Comparison of ENCODE assay signal across 36 cellular contexts in genomic region chr3:138338816-138339215, GRCh38. TPM values are rescaled to one million over a fixed set of nuclear protein-coding genes. Genes with fewer than 3 reads are reported as not detected.
DNase-seq lines count a peak whose midpoint lies in the region; ATAC-seq, FAIRE-seq and TF ChIP-seq lines count a peak whose summit lies in the region.
"Had no signal": no experiment of that assay in that cellular context is flagged by ENCODE, and none has a peak within 500 bp of the region (broad histone marks: within the 10 kb centered on the region; RNA-seq: fewer than 3 reads in every experiment).

No MANE protein-coding gene starts in this region.

- no peak overlapping the region for H3K23ac ChIP-seq in H9 (ENCODE audit: insufficient read length, low read depth, low read length)

- no peak overlapping the region for H2BK12ac ChIP-seq in H9 (ENCODE audit: insufficient read length, low read depth, low read length)

- H3K4me1 Mint-ChIP-seq in H9 = peaks cover 25 to 29% of the 10 kb centered on the region in 2 experiments
- H3K4me1 Mint-ChIP-seq: immature natural killer cell; naive thymus-derived CD4-positive, alpha-beta T cell; stimulated activated memory B cell treated with anti-CD40 and anti-IgM and Interleukin-4, amounts not matched to agents 10 μg/mL and 1 μg/mL and 100 μg/mL, for 72 hours had no signal

- CTCF ChIA-PET in SK-N-SH (lab: Yijun Ruan, JAX) = interaction anchor here (0.9 to 2.1 kb wide), 2 partner anchors 9 to 22 kb away, joined by 4 to 9 read pairs; partner anchors contain the start of gene MRAS

- no peaks in the 10 kb centered on the region for H3K36me3 ChIP-seq in heart left ventricle
- no peaks in the 10 kb centered on the region for H3K36me3 ChIP-seq in SK-N-SH (replicated peaks in 1 of 2; ENCODE audit: control insufficient read depth in 1 of 2, insufficient read depth in 2 of 2, low read length in 1 of 2)
- H3K36me3 ChIP-seq: BLaER1, cardiac muscle cell, esophagus muscularis mucosa, upper lobe of left lung had no signal

- no peaks in the 10 kb centered on the region for H3K27me3 ChIP-seq in H9 (ENCODE audit: insufficient read depth, low read length)
- H3K27me3 ChIP-seq in heart left ventricle = no peaks in the 10 kb centered on the region
- no peaks in the 10 kb centered on the region for H3K27me3 ChIP-seq in SK-N-SH (ENCODE audit: insufficient read depth)
- H3K27me3 ChIP-seq: BLaER1, cardiac muscle cell, esophagus muscularis mucosa, upper lobe of left lung had no signal

- TF ChIP-seq RAD21 in SK-N-SH (IDR thresholded peaks at IDR 0.05; ENCODE audit: low read length) = no peak

- TF ChIP-seq POLR2A in heart left ventricle (IDR thresholded peaks at IDR 0.05) = no peak

- no peak overlapping the region for H3K56ac ChIP-seq in H9 (ENCODE audit: insufficient read length, low read depth, low read length)

- H4K91ac ChIP-seq in H9 (ENCODE audit: insufficient read length, low read depth, low read length) = no peak overlapping the region

- H4K20me1 ChIP-seq in H9 (ENCODE audit: control insufficient read depth, insufficient read depth, insufficient read length) (no peaks in the 10 kb centered on the region), SK-N-SH (ENCODE audit: insufficient read depth) (no peaks in the 10 kb centered on the region)
- H4K20me1 ChIP-seq: BLaER1 had no signal

- H2BK5ac ChIP-seq in H9 (ENCODE audit: insufficient read length, low read length) = no peak overlapping the region

- H2AFZ ChIP-seq in H9 (ENCODE audit: low read length) (no peak overlapping the region), SK-N-SH (ENCODE audit: low read depth) (no peak overlapping the region)
- H2AFZ ChIP-seq: PC-9 had no signal

- H4K5ac ChIP-seq in H9 (ENCODE audit: insufficient read length, low read depth, low read length) = no peak overlapping the region

- H3K4me3 ChIP-seq in heart left ventricle (no peak overlapping the region), SK-N-SH (ENCODE audit: low read depth in 2 of 2, low read length in 1 of 2) (no peak overlapping the region)
- H3K4me3 ChIP-seq: BLaER1, cardiac muscle cell, esophagus muscularis mucosa, PC-9, upper lobe of left lung had no signal

- H2AK5ac ChIP-seq in H9 (ENCODE audit: insufficient read length, low read length) = no peak overlapping the region

- no peak overlapping the region for H2BK120ac ChIP-seq in H9 (ENCODE audit: low read depth, low read length, poor library complexity, severe bottlenecking)

- peaks cover 2% of the 10 kb centered on the region; the same call in 1 of the 2 replicates for H3K27me3 Mint-ChIP-seq in H9 (ENCODE audit: low read depth)

- DNase-seq in H9 = no peak
- peak; percentile 67 for DNase-seq in NCI-H82 treated with DMSO at 0.1 percent for 48 hours (lab: John Stamatoyannopoulos, UW; ENCODE audit: unreplicated experiment)
- DNase-seq in heart left ventricle = no peak
- DNase-seq in sciatic nerve (ENCODE audit: low spot score) = no peak
- no peak for DNase-seq in SK-N-SH
- no peak for DNase-seq in pons (ENCODE audit: low spot score)
- no peak for DNase-seq in urothelium cell line (ENCODE audit: low spot score)
- no peak for DNase-seq in NCI-H2107 (lab: John Stamatoyannopoulos, UW)
- DNase-seq: activated CD4-positive, alpha-beta T cell treated with anti-CD3 and anti-CD28 coated beads, Interleukin-2, amount 50 U/mL, for 48 hours; activated CD4-positive, CD25-positive, alpha-beta regulatory T cell; anterior cingulate cortex; endodermal cell; GDM1; H7; hippocampal formation; immature natural killer cell; naive thymus-derived CD4-positive, alpha-beta T cell; NCI-H1105; NCI-H2029 treated with DMSO at 0.1 percent for 48 hours; NK-92 treated with Interleukin-12 subunit alpha and Interleukin-12 subunit beta, amount 100 ng/mL, for 24 hours; PC-9; SHP77; stimulated activated CD4-positive, alpha-beta T cell treated with anti-CD3 and anti-CD28 coated beads, Interleukin-12 subunit alpha, Interleukin-12 subunit beta, amount 100 ng/mL, for 4 hours; stimulated activated CD4-positive, alpha-beta T cell treated with anti-CD3 and anti-CD28 coated beads, Interleukin-4, amount 100 ng/mL, for 24 hours; substantia nigra; T1000; upper lobe of left lung had no signal

- H3K4me2 ChIP-seq in H9 (ENCODE audit: insufficient read depth, insufficient read length, low read length) (no peak overlapping the region), SK-N-SH (no peak overlapping the region)
- H3K4me2 ChIP-seq: BLaER1, PC-9 had no signal

- no peaks in the 10 kb centered on the region for H3K23me2 ChIP-seq in H9 (ENCODE audit: insufficient read length, low read depth, low read length, poor library complexity, severe bottlenecking)

- no peak for TF ChIP-seq EP300 in SK-N-SH (IDR thresholded peaks at IDR 0.05; ENCODE audit: borderline replicate concordance in 1 of 2, low read depth in 1 of 2, low read length in 1 of 2)

- H3K36me3 Mint-ChIP-seq in H9 (ENCODE audit: insufficient read depth in 1 of 3, low read depth in 3 of 3) = no peaks in the 10 kb centered on the region
- H3K36me3 Mint-ChIP-seq: activated naive CD4-positive, alpha-beta T cell treated with anti-CD3 and anti-CD28 coated beads, Interleukin-2, amount 50 U/mL, for 72 hours; immature natural killer cell; naive thymus-derived CD4-positive, alpha-beta T cell; stimulated activated memory B cell treated with anti-CD40 and anti-IgM and Interleukin-4, amounts not matched to agents 10 μg/mL and 1 μg/mL and 100 μg/mL, for 72 hours had no signal

- H2BK15ac ChIP-seq in H9 (ENCODE audit: low read depth, low read length) = no peak overlapping the region

- H3K27ac ChIP-seq in H9 (ENCODE audit: insufficient read length, low read depth, low read length) (no peak overlapping the region), heart left ventricle (no peak overlapping the region), SK-N-SH (ENCODE audit: low read depth in 2 of 2, low read length in 1 of 2) (no peak overlapping the region)
- H3K27ac ChIP-seq: BLaER1, cardiac muscle cell, esophagus muscularis mucosa, PC-9, upper lobe of left lung had no signal

- intact Hi-C loops in heart left ventricle (cut with DNase I) (loop anchor here in 5 of 10 donors (5.0 to 10.0 kb wide), 4 partner anchors 78 to 576 kb away; partner anchors contain the start of gene CEP70 (in 3 of the 5)), sciatic nerve (cut with DNase I) (no loop called here)

- H3K14ac ChIP-seq in H9 (ENCODE audit: insufficient read depth, low read length) = peak overlapping the region; percentile 28; the same call in 1 of the 2 replicates

- POLR2A ChIA-PET in SK-N-SH (lab: Yijun Ruan, JAX) = no interaction called here

- H4K8ac ChIP-seq in H9 (replicated peaks; ENCODE audit: insufficient read length, low read depth, low read length) = no peak overlapping the region

- H3K9me3 ChIP-seq in H9 (ENCODE audit: control insufficient read depth, low read depth, low read length) (no peaks in the 10 kb centered on the region), heart left ventricle (no peaks in the 10 kb centered on the region), SK-N-SH (no peaks in the 10 kb centered on the region)
- H3K9me3 ChIP-seq: BLaER1, esophagus muscularis mucosa, upper lobe of left lung had no signal

- H3K79me2 ChIP-seq in H9 (ENCODE audit: insufficient read depth, low read length) = no peaks in the 10 kb centered on the region
- no peaks in the 10 kb centered on the region for H3K79me2 ChIP-seq in SK-N-SH (ENCODE audit: insufficient read depth)

- H3K4ac ChIP-seq in H9 (ENCODE audit: low read depth, low read length) = no peak overlapping the region

- H3K27ac Mint-ChIP-seq in H9 = no peak overlapping the region; a peak in 1 of 7 replicates
- H3K27ac Mint-ChIP-seq: activated naive CD4-positive, alpha-beta T cell treated with anti-CD3 and anti-CD28 coated beads, Interleukin-2, amount 50 U/mL, for 72 hours; endodermal cell; naive thymus-derived CD4-positive, alpha-beta T cell; stimulated activated memory B cell treated with anti-CD40 and anti-IgM and Interleukin-4, amounts not matched to agents 10 μg/mL and 1 μg/mL and 100 μg/mL, for 72 hours had no signal

- FAIRE-seq in urothelium cell line (lab: Jason Lieb, UNC) = no peak
- FAIRE-seq: frontal cortex had no signal

- H3K79me1 ChIP-seq in H9 (ENCODE audit: insufficient read depth, low read depth, low read length, poor library complexity, severe bottlenecking) = no peaks in the 10 kb centered on the region

- ATAC-seq in heart left ventricle (peak; percentile 31 to 39 (median 36)), sciatic nerve (peak; percentile 9)
- ATAC-seq: activated naive CD4-positive, alpha-beta T cell treated with anti-CD3 and anti-CD28 coated beads, Interleukin-2, amount 50 U/mL, for 72 hours; left lobe of liver; naive thymus-derived CD4-positive, alpha-beta T cell; stimulated activated memory B cell treated with anti-CD40 and anti-IgM and Interleukin-4, amounts not matched to agents 10 μg/mL and 1 μg/mL and 100 μg/mL, for 72 hours had no signal

- no peak overlapping the region for H3K4me3 Mint-ChIP-seq in H9
- H3K4me3 Mint-ChIP-seq: endodermal cell; immature natural killer cell; naive thymus-derived CD4-positive, alpha-beta T cell; stimulated activated memory B cell treated with anti-CD40 and anti-IgM and Interleukin-4, amounts not matched to agents 10 μg/mL and 1 μg/mL and 100 μg/mL, for 72 hours had no signal

- no CpG with 5 or more reads among the region's 5 CpGs for WGBS in H9 (ENCODE audit: extremely low coverage, insufficient read length, low lambda C conversion rate)
- WGBS in heart left ventricle, 4 donors = 84 to 90% (median 90%) methylated on average over 3 to 5 of the region's 5 CpGs
- WGBS in SK-N-SH (ENCODE audit: low lambda C conversion rate) = 80% methylated on average over 3 of the region's 5 CpGs

- H3K9ac ChIP-seq in H9 (ENCODE audit: extremely low read depth, insufficient read length, low read length) (no peak overlapping the region), SK-N-SH (no peak overlapping the region)
- H3K9ac ChIP-seq: BLaER1 had no signal

- H3T11ph ChIP-seq in H9 (ENCODE audit: low read length) = no peak overlapping the region

- H3F3A ChIP-seq in SK-N-SH (replicated peaks; ENCODE audit: insufficient read depth) = no peaks in the 10 kb centered on the region

- TF ChIP-seq CTCF in H9 (conservative IDR thresholded peaks at IDR 0.05) (no peak), heart left ventricle (IDR thresholded peaks at IDR 0.05) (no peak), SK-N-SH (IDR thresholded peaks at IDR 0.05) (no peak)

- H3K4me1 ChIP-seq in H9 (ENCODE audit: insufficient read depth, low read length) = peaks cover 11% of the 10 kb centered on the region; the same call in 1 of the 2 replicates
- H3K4me1 ChIP-seq in heart left ventricle = peaks cover 0 to 12% (median 0%) of the 10 kb centered on the region in 12 donors
- no peaks in the 10 kb centered on the region for H3K4me1 ChIP-seq in SK-N-SH (ENCODE audit: control insufficient read depth in 1 of 2, insufficient read depth in 2 of 2, low read depth in 1 of 2, low read length in 1 of 2)
- H3K4me1 ChIP-seq: BLaER1, esophagus muscularis mucosa, upper lobe of left lung had no signal

- H3K18ac ChIP-seq in H9 (ENCODE audit: insufficient read length, low read depth, low read length) = no peak overlapping the region

- H3K9me3 Mint-ChIP-seq in H9 = no peaks in the 10 kb centered on the region
- H3K9me3 Mint-ChIP-seq: activated naive CD4-positive, alpha-beta T cell treated with anti-CD3 and anti-CD28 coated beads, Interleukin-2, amount 50 U/mL, for 72 hours; endodermal cell; immature natural killer cell had no signal

- H3K9me2 ChIP-seq in SK-N-SH = no peaks in the 10 kb centered on the region

- no peak overlapping the region for H2BK20ac ChIP-seq in H9 (ENCODE audit: low read depth, low read length, poor library complexity, severe bottlenecking)

RNA-seq across cellular contexts. Expression of gene NME9, which starts 9.2 kb away (rescaled TPM):
- total RNA-seq in H9 (2021) (not detected in 2 replicates), heart left ventricle (not detected), sciatic nerve (1.3 TPM)
- polyA plus RNA-seq in heart left ventricle (not detected), SK-N-SH (2012; rRNA removed) (0.43 and 0.65 TPM in 2 replicates)
- 0.28 and 0.39 TPM in 2 replicates for polyA plus RNA-seq in SK-N-SH (2012; cell fraction: cytosol; rRNA removed)
- 1.3 and 2.0 TPM in 2 replicates for polyA plus RNA-seq in SK-N-SH (2012; cell fraction: nucleus; rRNA removed)
- total RNA-seq: HT1080, left lobe of liver, M059J, PC-9 had no signal

RNA-seq across cellular contexts. Expression of gene MRAS, which starts 9.6 kb away (rescaled TPM):
- 10.6 and 10.9 TPM in 2 replicates for total RNA-seq in H9 (2021)
- 100 to 1,000 TPM; 227 to 413 (median 254) TPM for total RNA-seq in heart left ventricle
- 100 to 1,000 TPM; 112 to 245 TPM for polyA plus RNA-seq in heart left ventricle
- 314 TPM for total RNA-seq in sciatic nerve
- 25.0 and 28.1 TPM in 2 replicates for polyA plus RNA-seq in SK-N-SH (2012; rRNA removed)
- polyA plus RNA-seq in SK-N-SH (2012; cell fraction: cytosol; rRNA removed) = 26.8 and 28.4 TPM in 2 replicates
- 25.7 and 27.4 TPM in 2 replicates for polyA plus RNA-seq in SK-N-SH (2012; cell fraction: nucleus; rRNA removed)
- polyA plus RNA-seq: immature natural killer cell; naive thymus-derived CD4-positive, alpha-beta T cell had no signal

Comparison
In these comparisons a context has a peak if more than half of its experiments do, and no peak if none do; other contexts are left out.
1. RNA of gene MRAS, which starts 9.6 kb away (total RNA-seq): 314 TPM in sciatic nerve (single experiment) and 227 to 413 TPM in heart left ventricle; 10.6 to 10.9 TPM in H9; every median in the first group is over 10 times any median in the second.